In the genomic region with DNA sequence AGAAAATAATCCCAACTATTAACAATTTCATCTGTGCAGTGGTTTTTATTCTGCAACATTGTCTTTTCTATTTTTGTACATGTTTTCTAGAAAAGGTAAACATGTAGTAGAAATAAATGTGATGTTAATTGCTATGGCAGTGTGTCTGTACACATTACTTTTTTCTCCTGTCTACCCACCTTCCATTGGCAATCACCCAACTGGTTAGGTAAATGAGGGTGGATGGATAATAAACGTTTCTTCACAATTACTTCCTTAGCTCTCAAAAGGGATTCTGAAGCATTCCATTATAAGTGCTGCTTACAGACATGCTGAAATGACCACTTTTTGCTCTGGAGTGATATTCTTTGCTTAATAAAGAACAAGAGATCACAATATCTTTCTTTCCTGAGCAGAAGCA, we compare ENCODE assay signal across 15 cellular contexts.
"Had no signal": no experiment of that assay in that cellular context is flagged by ENCODE, and none has a peak within 500 bp of the region (broad histone marks: within the 10 kb centered on the region; RNA-seq: fewer than 3 reads in every experiment).

No MANE protein-coding gene starts in this region.

- H3K9me3 Mint-ChIP-seq: activated CD4-positive, alpha-beta T cell treated with anti-CD3 and anti-CD28 coated beads, Interleukin-2, amount 10 ng/mL, durations not matched to agents 24 days and 14 days; activated naive CD4-positive, alpha-beta T cell treated with anti-CD3 and anti-CD28 coated beads, Interleukin-2, amount 50 U/mL, for 24 hours had no signal

- DNase-seq: activated CD4-positive, alpha-beta T cell treated with anti-CD3 and anti-CD28 coated beads, Interleukin-2, amount 10 ng/mL, durations not matched to agents 24 days and 14 days; activated CD4-positive, CD25-positive, alpha-beta regulatory T cell; activated CD8-positive, alpha-beta memory T cell treated with anti-CD3 and anti-CD28 coated beads, Interleukin-2, amount 50 U/mL, for 4 hours; activated CD8-positive, alpha-beta T cell treated with anti-CD3 and anti-CD28 coated beads, Interleukin-2, amount 10 ng/mL, durations not matched to agents 7 days and 5 days; activated effector memory CD4-positive, alpha-beta T cell treated with anti-CD3 and anti-CD28 coated beads, Interleukin-2, amount 50 U/mL, for 16 hours; activated T-cell treated with anti-CD3 and anti-CD28 coated beads, Interleukin-2, amount 50 U/mL, for 48 hours; adrenal gland; kidney; left ventricle myocardium inferior; mesenchymal stem cell; stimulated activated CD4-positive, alpha-beta T cell treated with anti-CD3 and anti-CD28 coated beads, Interleukin-12 subunit alpha, Interleukin-12 subunit beta, amount 100 ng/mL, for 4 hours; stimulated activated CD4-positive, alpha-beta T cell treated with anti-CD3 and anti-CD28 coated beads, Interleukin-2, amount 100 ng/mL, for 24 hours; T-helper 2 cell had no signal

- H3K27ac Mint-ChIP-seq: activated CD4-positive, alpha-beta T cell treated with anti-CD3 and anti-CD28 coated beads, Interleukin-2, amount 10 ng/mL, durations not matched to agents 24 days and 14 days; activated CD8-positive, alpha-beta T cell treated with anti-CD3 and anti-CD28 coated beads, Interleukin-2, amount 10 ng/mL, durations not matched to agents 7 days and 5 days; activated naive CD4-positive, alpha-beta T cell treated with anti-CD3 and anti-CD28 coated beads, Interleukin-2, amount 50 U/mL, for 24 hours had no signal

- H3K27me3 Mint-ChIP-seq: activated naive CD4-positive, alpha-beta T cell treated with anti-CD3 and anti-CD28 coated beads, Interleukin-2, amount 50 U/mL, for 24 hours had no signal

- H3K4me3 Mint-ChIP-seq: activated CD4-positive, alpha-beta T cell treated with anti-CD3 and anti-CD28 coated beads, Interleukin-2, amount 10 ng/mL, durations not matched to agents 24 days and 14 days; activated CD8-positive, alpha-beta T cell treated with anti-CD3 and anti-CD28 coated beads, Interleukin-2, amount 10 ng/mL, durations not matched to agents 7 days and 5 days; activated naive CD4-positive, alpha-beta T cell treated with anti-CD3 and anti-CD28 coated beads, Interleukin-2, amount 50 U/mL, for 24 hours had no signal

- ATAC-seq: activated CD8-positive, alpha-beta T cell treated with anti-CD3 and anti-CD28 coated beads, Interleukin-2, amount 10 ng/mL, durations not matched to agents 7 days and 5 days; esophagus mucosa had no signal

- H3K4me1 Mint-ChIP-seq: activated CD4-positive, alpha-beta T cell treated with anti-CD3 and anti-CD28 coated beads, Interleukin-2, amount 10 ng/mL, durations not matched to agents 24 days and 14 days; activated naive CD4-positive, alpha-beta T cell treated with anti-CD3 and anti-CD28 coated beads, Interleukin-2, amount 50 U/mL, for 24 hours had no signal
